1 cellular context compared by ENCODE assay signal in the genomic region with DNA sequence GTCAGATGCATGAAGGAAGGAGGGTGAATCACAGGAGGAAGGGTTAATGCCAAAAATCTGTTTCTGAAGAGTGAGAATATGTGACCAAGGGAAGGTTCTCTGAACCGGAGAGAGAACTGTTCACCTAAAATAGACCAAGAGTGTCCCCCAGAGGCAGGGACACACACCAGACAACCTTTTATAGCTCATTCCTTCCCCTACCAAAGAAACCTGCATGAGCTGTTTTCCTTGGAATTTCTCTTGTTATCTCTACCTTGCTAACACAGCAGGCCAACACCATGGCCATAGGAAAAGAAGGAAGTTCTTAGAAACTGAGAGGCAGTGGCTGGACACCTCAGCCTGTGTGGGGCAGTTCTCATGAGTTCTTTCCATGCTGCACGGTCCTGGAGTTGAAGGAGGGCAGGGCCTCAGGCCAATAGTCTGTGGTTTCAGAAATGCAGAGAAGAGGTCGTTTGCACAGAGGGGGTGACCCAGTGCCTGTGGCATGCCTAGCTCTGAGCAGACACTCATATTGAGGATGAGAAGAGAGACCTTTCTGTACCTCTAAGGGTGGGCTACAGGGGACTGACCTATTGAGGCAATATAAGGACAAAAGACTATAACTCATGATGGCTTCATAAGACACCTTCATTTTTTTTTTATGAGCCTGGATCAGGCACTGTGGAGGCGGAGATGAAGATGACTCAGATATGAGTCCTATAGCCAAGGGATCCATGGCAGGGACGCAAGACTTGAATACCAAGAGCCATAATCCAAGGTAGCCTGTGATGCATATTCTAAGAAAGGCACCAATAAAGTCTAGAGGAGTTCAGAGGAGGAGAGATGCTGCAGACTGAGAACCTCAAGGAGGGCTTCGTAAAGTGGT.
A peak's percentile ranks its signal among the peaks of the same experiment; 100 is the strongest.
TF ChIP-seq lines count a peak whose summit lies in the region.

No MANE protein-coding gene starts in this region.

TF ChIP-seq in HepG2, 621 proteins besides CTCF, POLR2A, EP300 and RAD21:
- TF ChIP-seq ZFP36L2 (CRISPR knock-in tag; IDR thresholded peaks at IDR 0.05) (no peak), STAG1 (CRISPR knock-in tag; IDR thresholded peaks at IDR 0.05) (peak; percentile 40; the same call in 1 of the 2 replicates)
- TF ChIP-seq, protein P1, sequence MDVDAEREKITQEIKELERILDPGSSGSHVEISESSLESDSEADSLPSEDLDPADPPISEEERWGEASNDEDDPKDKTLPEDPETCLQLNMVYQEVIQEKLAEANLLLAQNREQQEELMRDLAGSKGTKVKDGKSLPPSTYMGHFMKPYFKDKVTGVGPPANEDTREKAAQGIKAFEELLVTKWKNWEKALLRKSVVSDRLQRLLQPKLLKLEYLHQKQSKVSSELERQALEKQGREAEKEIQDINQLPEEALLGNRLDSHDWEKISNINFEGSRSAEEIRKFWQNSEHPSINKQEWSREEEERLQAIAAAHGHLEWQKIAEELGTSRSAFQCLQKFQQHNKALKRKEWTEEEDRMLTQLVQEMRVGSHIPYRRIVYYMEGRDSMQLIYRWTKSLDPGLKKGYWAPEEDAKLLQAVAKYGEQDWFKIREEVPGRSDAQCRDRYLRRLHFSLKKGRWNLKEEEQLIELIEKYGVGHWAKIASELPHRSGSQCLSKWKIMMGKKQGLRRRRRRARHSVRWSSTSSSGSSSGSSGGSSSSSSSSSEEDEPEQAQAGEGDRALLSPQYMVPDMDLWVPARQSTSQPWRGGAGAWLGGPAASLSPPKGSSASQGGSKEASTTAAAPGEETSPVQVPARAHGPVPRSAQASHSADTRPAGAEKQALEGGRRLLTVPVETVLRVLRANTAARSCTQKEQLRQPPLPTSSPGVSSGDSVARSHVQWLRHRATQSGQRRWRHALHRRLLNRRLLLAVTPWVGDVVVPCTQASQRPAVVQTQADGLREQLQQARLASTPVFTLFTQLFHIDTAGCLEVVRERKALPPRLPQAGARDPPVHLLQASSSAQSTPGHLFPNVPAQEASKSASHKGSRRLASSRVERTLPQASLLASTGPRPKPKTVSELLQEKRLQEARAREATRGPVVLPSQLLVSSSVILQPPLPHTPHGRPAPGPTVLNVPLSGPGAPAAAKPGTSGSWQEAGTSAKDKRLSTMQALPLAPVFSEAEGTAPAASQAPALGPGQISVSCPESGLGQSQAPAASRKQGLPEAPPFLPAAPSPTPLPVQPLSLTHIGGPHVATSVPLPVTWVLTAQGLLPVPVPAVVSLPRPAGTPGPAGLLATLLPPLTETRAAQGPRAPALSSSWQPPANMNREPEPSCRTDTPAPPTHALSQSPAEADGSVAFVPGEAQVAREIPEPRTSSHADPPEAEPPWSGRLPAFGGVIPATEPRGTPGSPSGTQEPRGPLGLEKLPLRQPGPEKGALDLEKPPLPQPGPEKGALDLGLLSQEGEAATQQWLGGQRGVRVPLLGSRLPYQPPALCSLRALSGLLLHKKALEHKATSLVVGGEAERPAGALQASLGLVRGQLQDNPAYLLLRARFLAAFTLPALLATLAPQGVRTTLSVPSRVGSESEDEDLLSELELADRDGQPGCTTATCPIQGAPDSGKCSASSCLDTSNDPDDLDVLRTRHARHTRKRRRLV (CRISPR knock-in tag; IDR thresholded peaks at IDR 0.05), result no peak
- TF ChIP-seq, protein P2, sequence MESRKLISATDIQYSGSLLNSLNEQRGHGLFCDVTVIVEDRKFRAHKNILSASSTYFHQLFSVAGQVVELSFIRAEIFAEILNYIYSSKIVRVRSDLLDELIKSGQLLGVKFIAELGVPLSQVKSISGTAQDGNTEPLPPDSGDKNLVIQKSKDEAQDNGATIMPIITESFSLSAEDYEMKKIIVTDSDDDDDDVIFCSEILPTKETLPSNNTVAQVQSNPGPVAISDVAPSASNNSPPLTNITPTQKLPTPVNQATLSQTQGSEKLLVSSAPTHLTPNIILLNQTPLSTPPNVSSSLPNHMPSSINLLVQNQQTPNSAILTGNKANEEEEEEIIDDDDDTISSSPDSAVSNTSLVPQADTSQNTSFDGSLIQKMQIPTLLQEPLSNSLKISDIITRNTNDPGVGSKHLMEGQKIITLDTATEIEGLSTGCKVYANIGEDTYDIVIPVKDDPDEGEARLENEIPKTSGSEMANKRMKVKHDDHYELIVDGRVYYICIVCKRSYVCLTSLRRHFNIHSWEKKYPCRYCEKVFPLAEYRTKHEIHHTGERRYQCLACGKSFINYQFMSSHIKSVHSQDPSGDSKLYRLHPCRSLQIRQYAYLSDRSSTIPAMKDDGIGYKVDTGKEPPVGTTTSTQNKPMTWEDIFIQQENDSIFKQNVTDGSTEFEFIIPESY (CRISPR knock-in tag; IDR thresholded peaks at IDR 0.05), result no peak
